ENCODE assay signal across 10 cellular contexts in genomic region chr3:71303627-71304260, GRCh38.
DNase-seq lines count a peak whose midpoint lies in the region; ATAC-seq, FAIRE-seq and TF ChIP-seq lines count a peak whose summit lies in the region.
"Had no signal": no experiment of that assay in that cellular context is flagged by ENCODE, and none has a peak within 500 bp of the region (broad histone marks: within the 10 kb centered on the region; RNA-seq: fewer than 3 reads in every experiment).

No MANE protein-coding gene starts in this region.

- no peak for TF ChIP-seq RAD21 in HepG2 (CRISPR knock-in tag; IDR thresholded peaks at IDR 0.05)

- peaks cover 71% of the 10 kb centered on the region for H3K4me1 Mint-ChIP-seq in mesothelial cell of epicardium

- no peaks in the 10 kb centered on the region for H4K20me1 ChIP-seq in HepG2 (ENCODE audit: insufficient read depth, low read length)

- H3K36me3 ChIP-seq in HepG2 (replicated peaks in 1 of 2; ENCODE audit: control insufficient read depth in 1 of 2, insufficient read depth in 2 of 2, low read length in 2 of 2) (peaks cover 0 to 4% of the 10 kb centered on the region in 2 experiments; a peak in 2 of 5 replicates), right lobe of liver (no peaks in the 10 kb centered on the region), ascending aorta (no peaks in the 10 kb centered on the region), upper lobe of right lung (no peaks in the 10 kb centered on the region), pancreas (no peaks in the 10 kb centered on the region), SJCRH30 (no peaks in the 10 kb centered on the region)

- FAIRE-seq in HepG2 (lab: Jason Lieb, UNC) (no peak), pancreas (lab: Jason Lieb, UNC) (no peak)
- FAIRE-seq: GM12878 had no signal

- H2AFZ ChIP-seq in HepG2 (ENCODE audit: low read length) = no peak overlapping the region

- H3K4me3 ChIP-seq in HepG2 (replicated peaks in 1 of 3; ENCODE audit: insufficient read depth in 1 of 3, low read depth in 2 of 3, low read length in 3 of 3) (peak overlapping the region in 2 of 3 experiments; percentile 15 to 75; a peak in 3 of 6 replicates), right lobe of liver (no peak overlapping the region), ascending aorta (peak overlapping the region in 1 of 2 donors; percentile 62), upper lobe of right lung (peak overlapping the region; percentile 49), pancreas (no peak overlapping the region), SJCRH30 (no peak overlapping the region)
- H3K4me3 ChIP-seq: GM12878 had no signal

- in situ Hi-C loops in HepG2 (cut with HindIII; ENCODE audit: extremely low pct_ligation_motif_present, low pct_unique_long_range_greater_than_20kb) = no loop called here

- H3K27ac ChIP-seq in HepG2 (ENCODE audit: extremely low read length, insufficient read depth, low read length) (peak overlapping the region; percentile 14), right lobe of liver (peak overlapping the region in 1 of 3 donors; percentile 39), ascending aorta (peak overlapping the region; percentile 68 to 74), upper lobe of right lung (peak overlapping the region; percentile 44), pancreas (no peak overlapping the region), SJCRH30 (no peak overlapping the region)

- H3K9ac ChIP-seq in HepG2 (ENCODE audit: insufficient read depth, low read depth, low read length) = no peak overlapping the region

- no peak for TF ChIP-seq POLR2A in HepG2 (IDR thresholded peaks at IDR 0.05; ENCODE audit: insufficient read depth in 1 of 2, low read depth in 2 of 2, low read length in 2 of 2)
- no peak for TF ChIP-seq POLR2A in right lobe of liver (IDR thresholded peaks at IDR 0.05)

- H3K9me3 ChIP-seq in HepG2 (ENCODE audit: low read length) = no peaks in the 10 kb centered on the region
- no peaks in the 10 kb centered on the region for H3K9me3 ChIP-seq in right lobe of liver
- no peaks in the 10 kb centered on the region for H3K9me3 ChIP-seq in ascending aorta
- no peaks in the 10 kb centered on the region for H3K9me3 ChIP-seq in upper lobe of right lung
- no peaks in the 10 kb centered on the region for H3K9me3 ChIP-seq in pancreas
- no peaks in the 10 kb centered on the region for H3K9me3 ChIP-seq in SJCRH30 (replicated peaks)

- no peak for TF ChIP-seq CTCF in HepG2 (CRISPR knock-in tag; IDR thresholded peaks at IDR 0.05)
- no peak for TF ChIP-seq CTCF in right lobe of liver (IDR thresholded peaks at IDR 0.05)
- no peak for TF ChIP-seq CTCF in ascending aorta (IDR thresholded peaks at IDR 0.05)
- TF ChIP-seq CTCF in mesothelial cell of epicardium (IDR thresholded peaks at IDR 0.05; ENCODE audit: unreplicated experiment) = no peak
- no peak for TF ChIP-seq CTCF in upper lobe of right lung (IDR thresholded peaks at IDR 0.05)
- TF ChIP-seq CTCF in pancreas (IDR thresholded peaks at IDR 0.05) = no peak

- H3K27me3 Mint-ChIP-seq in mesothelial cell of epicardium (ENCODE audit: low read depth) = no peaks in the 10 kb centered on the region

- ATAC-seq in HepG2 (no peak), right lobe of liver (no peak), upper lobe of right lung (no peak), GM21723 (IDR thresholded peaks at IDR 0.05; ENCODE audit: unreplicated experiment) (no peak), pancreas (no peak)
- ATAC-seq: GM12878, Panc1 had no signal

- H3K9me3 Mint-ChIP-seq in mesothelial cell of epicardium = no peaks in the 10 kb centered on the region

- peak overlapping the region; percentile 72 for H3K4me3 Mint-ChIP-seq in mesothelial cell of epicardium

- H3K4me1 ChIP-seq in HepG2 (ENCODE audit: insufficient read depth, low read length) (peaks cover 66% of the 10 kb centered on the region), right lobe of liver (peaks cover 0 to 27% (median 3%) of the 10 kb centered on the region in 4 donors), ascending aorta (peaks cover 0 to 24% of the 10 kb centered on the region in 2 donors), upper lobe of right lung (peaks cover 3% of the 10 kb centered on the region), pancreas (peaks cover 10 to 22% (median 22%) of the 10 kb centered on the region in 3 donors), SJCRH30 (no peaks in the 10 kb centered on the region; the same call in none of the 2 replicates)

- no peak for DNase-seq in HepG2 (ENCODE audit: low spot score)
- DNase-seq in right lobe of liver = no peak
- no peak for DNase-seq in ascending aorta (ENCODE audit: low spot score in 2 of 2)
- DNase-seq in mesothelial cell of epicardium (ENCODE audit: low spot score in 2 of 2, unreplicated experiment in 2 of 2) = no peak
- DNase-seq in upper lobe of right lung = no peak
- no peak for DNase-seq in pancreas
- DNase-seq in SJCRH30 = no peak

- no peaks in the 10 kb centered on the region for H3K27me3 ChIP-seq in HepG2 (ENCODE audit: control insufficient read depth in 1 of 2, insufficient read depth in 2 of 2, low read length in 2 of 2)
- H3K27me3 ChIP-seq in right lobe of liver = no peaks in the 10 kb centered on the region
- H3K27me3 ChIP-seq in ascending aorta = no peaks in the 10 kb centered on the region
- no peaks in the 10 kb centered on the region for H3K27me3 ChIP-seq in upper lobe of right lung
- no peaks in the 10 kb centered on the region for H3K27me3 ChIP-seq in pancreas
- H3K27me3 ChIP-seq in SJCRH30 = no peaks in the 10 kb centered on the region

- WGBS in HepG2 (ENCODE audit: low lambda C conversion rate) = 83% methylated on average over 7 of the region's 7 CpGs
- WGBS in right lobe of liver (ENCODE audit: insufficient coverage, low coverage, low lambda C conversion rate, missing lambda C conversion rate) = 48% methylated on average over 7 of the region's 7 CpGs
- WGBS in pancreas, 2 donors = 52 to 59% methylated on average over 7 of the region's 7 CpGs

- peak overlapping the region; percentile 90 for H3K4me2 ChIP-seq in HepG2 (ENCODE audit: low read depth, low read length)

- intact Hi-C loops in HepG2 (cut with micrococcal nuclease; ENCODE audit: unreplicated experiment) = loop anchor here (2.0 to 5.0 kb wide), 3 partner anchors 46 to 297 kb away; no protein-coding TSS in a partner anchor
- intact Hi-C loops in right lobe of liver (cut with DNase I) = no loop called here
- intact Hi-C loops in ascending aorta (cut with DNase I) = loop anchor here (2.0 to 10.0 kb wide), 9 partner anchors 56 to 753 kb away; no protein-coding TSS in a partner anchor
- intact Hi-C loops in upper lobe of right lung (cut with DNase I) = no loop called here
- intact Hi-C loops in pancreas (cut with DNase I) = no loop called here

- peak overlapping the region; percentile 95 for H3K27ac Mint-ChIP-seq in mesothelial cell of epicardium

- POLR2A ChIA-PET in HepG2 (lab: Yijun Ruan, JAX) = interaction anchor here (1.3 to 2.3 kb wide), 2 partner anchors 58 to 94 kb away, joined by 5 to 10 read pairs; no protein-coding TSS in a partner anchor

- no TSS peak for BruUV-seq in HepG2 (replicated peaks; lab: Mats Ljungman, UMichigan)

- no peak for TF ChIP-seq EP300 in HepG2 (IDR thresholded peaks at IDR 0.05; ENCODE audit: low read depth in 2 of 2, low read length in 2 of 2)
- no peak for TF ChIP-seq EP300 in HepG2 (CRISPR knock-in tag; IDR thresholded peaks at IDR 0.05; ENCODE audit: borderline replicate concordance)

- H3K36me3 Mint-ChIP-seq in mesothelial cell of epicardium = no peaks in the 10 kb centered on the region

- CTCF ChIA-PET in HepG2 (lab: Yijun Ruan, JAX; ENCODE audit: low intra/inter-chr PET ratio, low total read pairs) = no interaction called here

- H3K79me2 ChIP-seq in HepG2 (ENCODE audit: insufficient read depth, low read length) = peaks cover 37% of the 10 kb centered on the region

TF ChIP-seq in HepG2, 621 proteins besides CTCF, POLR2A, EP300 and RAD21 (continues in another document):
- no peak for TF ChIP-seq MLX (CRISPR knock-in tag; IDR thresholded peaks at IDR 0.05)
- no peak for TF ChIP-seq XBP1 (CRISPR knock-in tag; IDR thresholded peaks at IDR 0.05)
- TF ChIP-seq ZNF619 (CRISPR knock-in tag; IDR thresholded peaks at IDR 0.05) = no peak
- TF ChIP-seq ZNF124 (CRISPR knock-in tag; IDR thresholded peaks at IDR 0.05) = no peak
- TF ChIP-seq SMAD1 (CRISPR knock-in tag; IDR thresholded peaks at IDR 0.05; ENCODE audit: borderline replicate concordance, low read depth) = no peak
- TF ChIP-seq MAFF (IDR thresholded peaks at IDR 0.05; ENCODE audit: low read depth, low read length) = no peak
- no peak for TF ChIP-seq ZNF737 (CRISPR knock-in tag; IDR thresholded peaks at IDR 0.05; ENCODE audit: borderline replicate concordance)
- TF ChIP-seq ZNF275 (CRISPR knock-in tag; IDR thresholded peaks at IDR 0.05; ENCODE audit: borderline replicate concordance) = no peak
- TF ChIP-seq PHB2 (IDR thresholded peaks at IDR 0.05; ENCODE audit: partially characterized antibody) = no peak
- no peak for TF ChIP-seq MATR3 (CRISPR knock-in tag; IDR thresholded peaks at IDR 0.05)
- TF ChIP-seq FOSL2 (CRISPR knock-in tag; IDR thresholded peaks at IDR 0.05) = no peak
- TF ChIP-seq FOXK1 (CRISPR knock-in tag; IDR thresholded peaks at IDR 0.05; ENCODE audit: borderline replicate concordance, low read depth) = no peak
- no peak for TF ChIP-seq PREB (CRISPR knock-in tag; IDR thresholded peaks at IDR 0.05)
- no peak for TF ChIP-seq ZNF501 (CRISPR knock-in tag; IDR thresholded peaks at IDR 0.05)

Comparison
In these comparisons a context has a peak if more than half of its experiments do, and no peak if none do; other contexts are left out.
1. H3K4me3 ChIP-seq: peak in HepG2 (2 of 3) and upper lobe of right lung (single experiment); none in right lobe of liver (0 of 3), pancreas (0 of 4) and SJCRH30 (single experiment).
2. intact Hi-C loops: an anchor here in HepG2 (2.0 to 5.0 kb wide) and ascending aorta (2.0 to 10.0 kb wide); none called in right lobe of liver, upper lobe of right lung and pancreas.
3. H3K27ac ChIP-seq: peak in HepG2 (single experiment), ascending aorta (2 of 2) and upper lobe of right lung (single experiment); none in pancreas (0 of 4) and SJCRH30 (single experiment).